In genomic region chr15:83955806-83956265, GRCh38 we compare ENCODE assay signal across 15 cellular contexts.
DNase-seq lines count a peak whose midpoint lies in the region; ATAC-seq, FAIRE-seq and TF ChIP-seq lines count a peak whose summit lies in the region.
"Had no signal": no experiment of that assay in that cellular context is flagged by ENCODE, and none has a peak within 500 bp of the region (broad histone marks: within the 10 kb centered on the region; RNA-seq: fewer than 3 reads in every experiment).

No MANE protein-coding gene starts in this region.

- WGBS in HepG2 (ENCODE audit: low lambda C conversion rate): 30% methylated on average over 1 of the region's 1 CpG

- TF ChIP-seq CTCF in CD4-positive, alpha-beta T cell (IDR thresholded peaks at IDR 0.05): no peak
- no peak for TF ChIP-seq CTCF in HepG2 (CRISPR knock-in tag; IDR thresholded peaks at IDR 0.05)

- DNase-seq in SKM-1 treated with dmso at 0.1 percent for 144 hours (lab: John Stamatoyannopoulos, UW; ENCODE audit: unreplicated experiment) (peak; percentile 33), T-helper 9 cell (no peak), HepG2 (ENCODE audit: low spot score) (no peak)
- DNase-seq in stimulated activated CD4-positive, alpha-beta T cell treated with anti-CD3 and anti-CD28 coated beads, Interleukin-4, amount 100 ng/mL, for 4 hours: no peak
- no peak for DNase-seq in CD4-positive, alpha-beta T cell
- DNase-seq: adrenal gland; CD8-positive, alpha-beta T cell; stimulated activated CD4-positive, alpha-beta T cell treated with anti-CD3 and anti-CD28 coated beads, Interleukin-4, amount 100 ng/mL, for 24 hours had no signal

- no peaks in the 10 kb centered on the region for H3K9me3 ChIP-seq in CD4-positive, alpha-beta T cell (ENCODE audit: control insufficient read depth, low read length)
- no peaks in the 10 kb centered on the region for H3K9me3 ChIP-seq in HepG2 (ENCODE audit: low read length)
- H3K9me3 ChIP-seq: adrenal gland, neutrophil had no signal

- no peaks in the 10 kb centered on the region for H3K27me3 ChIP-seq in CD4-positive, alpha-beta T cell (ENCODE audit: control insufficient read depth, insufficient read depth, low read length)
- no peaks in the 10 kb centered on the region for H3K27me3 ChIP-seq in HepG2 (ENCODE audit: control insufficient read depth in 1 of 2, insufficient read depth in 2 of 2, low read length in 2 of 2)
- H3K27me3 ChIP-seq: adrenal gland, neutrophil had no signal

- H2AFZ ChIP-seq in HepG2 (ENCODE audit: low read length): no peak overlapping the region

- peak; percentile 98 for ATAC-seq in GM18867 (IDR thresholded peaks at IDR 0.05; ENCODE audit: unreplicated experiment)
- peak; percentile 98 for ATAC-seq in GM21576 (IDR thresholded peaks at IDR 0.05; ENCODE audit: unreplicated experiment)
- ATAC-seq in HG03139 (IDR thresholded peaks at IDR 0.05; ENCODE audit: unreplicated experiment): peak; percentile 96
- ATAC-seq in CD4-positive, alpha-beta T cell (ENCODE audit: poor library complexity): no peak
- ATAC-seq in HepG2: no peak
- ATAC-seq: CD8-positive, alpha-beta T cell had no signal

- TF ChIP-seq POLR2A in HepG2 (IDR thresholded peaks at IDR 0.05; ENCODE audit: insufficient read depth in 1 of 2, low read depth in 2 of 2, low read length in 2 of 2): no peak

- H3K9me3 Mint-ChIP-seq in CD4-positive, alpha-beta T cell: peaks cover 7% of the 10 kb centered on the region
- H3K9me3 Mint-ChIP-seq: CD8-positive, alpha-beta T cell; type B pancreatic cell had no signal

- no peak for TF ChIP-seq RAD21 in HepG2 (CRISPR knock-in tag; IDR thresholded peaks at IDR 0.05)

- H3K9ac ChIP-seq in HepG2 (ENCODE audit: insufficient read depth, low read depth, low read length): no peak overlapping the region

- no peak overlapping the region for H3K4me3 Mint-ChIP-seq in CD4-positive, alpha-beta T cell
- H3K4me3 Mint-ChIP-seq: CD8-positive, alpha-beta T cell; type B pancreatic cell had no signal

- CTCF ChIA-PET in CD4-positive, alpha-beta T cell (lab: Charles Lee): no interaction called here
- CTCF ChIA-PET in HepG2 (lab: Yijun Ruan, JAX; ENCODE audit: low intra/inter-chr PET ratio, low total read pairs): no interaction called here

- in situ Hi-C loops in HepG2 (cut with HindIII; ENCODE audit: extremely low pct_ligation_motif_present, low pct_unique_long_range_greater_than_20kb): no loop called here

- H3K4me1 ChIP-seq in HepG2 (ENCODE audit: insufficient read depth, low read length): no peaks in the 10 kb centered on the region
- H3K4me1 ChIP-seq: adrenal gland had no signal

- peaks cover 23% of the 10 kb centered on the region for H3K27me3 Mint-ChIP-seq in CD4-positive, alpha-beta T cell

- no peak for TF ChIP-seq EP300 in HepG2 (IDR thresholded peaks at IDR 0.05; ENCODE audit: low read depth in 2 of 2, low read length in 2 of 2)
- no peak for TF ChIP-seq EP300 in HepG2 (CRISPR knock-in tag; IDR thresholded peaks at IDR 0.05; ENCODE audit: borderline replicate concordance)

- H3K36me3 ChIP-seq in HepG2 (replicated peaks in 1 of 2; ENCODE audit: control insufficient read depth in 1 of 2, insufficient read depth in 2 of 2, low read length in 2 of 2): no peaks in the 10 kb centered on the region
- H3K36me3 ChIP-seq: adrenal gland, neutrophil had no signal

- no peaks in the 10 kb centered on the region for H4K20me1 ChIP-seq in HepG2 (ENCODE audit: insufficient read depth, low read length)

- no peaks in the 10 kb centered on the region for H3K79me2 ChIP-seq in HepG2 (ENCODE audit: insufficient read depth, low read length)

- no peak for FAIRE-seq in HepG2 (lab: Jason Lieb, UNC)
- FAIRE-seq: endothelial cell of umbilical vein, islet of Langerhans had no signal

- no peak overlapping the region for H3K4me3 ChIP-seq in HepG2 (replicated peaks in 1 of 3; ENCODE audit: insufficient read depth in 1 of 3, low read depth in 2 of 3, low read length in 3 of 3)
- H3K4me3 ChIP-seq: adrenal gland had no signal

- H3K4me2 ChIP-seq in HepG2 (ENCODE audit: low read depth, low read length): no peak overlapping the region

- H3K27ac Mint-ChIP-seq in CD4-positive, alpha-beta T cell: no peak overlapping the region
- H3K27ac Mint-ChIP-seq: CD8-positive, alpha-beta T cell; type B pancreatic cell had no signal

- no peaks in the 10 kb centered on the region for H3K4me1 Mint-ChIP-seq in CD4-positive, alpha-beta T cell (ENCODE audit: low read depth)

- no TSS peak for BruUV-seq in HepG2 (replicated peaks; lab: Mats Ljungman, UMichigan)

- H3K27ac ChIP-seq in CD4-positive, alpha-beta T cell (ENCODE audit: low read depth, low read length): no peak overlapping the region
- no peak overlapping the region for H3K27ac ChIP-seq in HepG2 (ENCODE audit: extremely low read length, insufficient read depth, low read length)
- H3K27ac ChIP-seq: adrenal gland, neutrophil had no signal

- no peaks in the 10 kb centered on the region for H3K36me3 Mint-ChIP-seq in CD4-positive, alpha-beta T cell (ENCODE audit: low read depth)
- H3K36me3 Mint-ChIP-seq: CD8-positive, alpha-beta T cell; type B pancreatic cell had no signal

- POLR2A ChIA-PET in CD4-positive, alpha-beta T cell (lab: Charles Lee): no interaction called here
- POLR2A ChIA-PET in HepG2 (lab: Yijun Ruan, JAX): no interaction called here

- intact Hi-C loops in CD4-positive, alpha-beta T cell (cut with DNase I, micrococcal nuclease): no loop called here
- intact Hi-C loops in HepG2 (cut with micrococcal nuclease; ENCODE audit: unreplicated experiment): no loop called here

TF ChIP-seq in HepG2, 621 proteins besides CTCF, POLR2A, EP300 and RAD21 (continues in another document):
- no peak for TF ChIP-seq ZNF576 (CRISPR knock-in tag; IDR thresholded peaks at IDR 0.05)
- TF ChIP-seq RFX5 (IDR thresholded peaks at IDR 0.05; ENCODE audit: low read depth, low read length): no peak
- no peak for TF ChIP-seq BCL6 (CRISPR knock-in tag; IDR thresholded peaks at IDR 0.05)
- no peak for TF ChIP-seq ZNF256 (CRISPR knock-in tag; conservative IDR thresholded peaks at IDR 0.05)
- TF ChIP-seq SKIL (CRISPR knock-in tag; IDR thresholded peaks at IDR 0.05; ENCODE audit: borderline replicate concordance): no peak
- no peak for TF ChIP-seq HINFP (CRISPR knock-in tag; IDR thresholded peaks at IDR 0.05; ENCODE audit: low read depth)
- no peak for TF ChIP-seq ZNF281 (CRISPR knock-in tag; IDR thresholded peaks at IDR 0.05; ENCODE audit: borderline replicate concordance)

Comparison
In these comparisons a context has a peak if more than half of its experiments do, and no peak if none do; other contexts are left out.
1. ATAC-seq: peak in GM18867 (single experiment), GM21576 (single experiment) and HG03139 (single experiment); none in CD4-positive, alpha-beta T cell (single experiment) and HepG2 (single experiment).